ENCODE assay signal across 9 cellular contexts in genomic region chr6:152981219-152981618, GRCh38. TPM values are rescaled to one million over a fixed set of nuclear protein-coding genes. Genes with fewer than 3 reads are reported as not detected.
DNase-seq lines count a peak whose midpoint lies in the region; ATAC-seq and TF ChIP-seq lines count a peak whose summit lies in the region.
"Had no signal": no experiment of that assay in that cellular context is flagged by ENCODE, and none has a peak within 500 bp of the region (broad histone marks: within the 10 kb centered on the region; RNA-seq: fewer than 3 reads in every experiment).

No MANE protein-coding gene starts in this region.

- peaks cover 21% of the 10 kb centered on the region for H3K36me3 Mint-ChIP-seq in natural killer cell treated with Interleukin-12 subunit alpha and Interleukin-12 subunit beta and Interleukin-15 and Interleukin-18, amount 100 ng/mL, for 72 hours

- peak overlapping the region; percentile 77 for H3K4me2 ChIP-seq in KMS-11

- H3K79me2 ChIP-seq in KMS-11 (ENCODE audit: insufficient read depth, low read depth) = peaks cover 92% of the 10 kb centered on the region

- TF ChIP-seq CTCF in KMS-11 (conservative IDR thresholded peaks at IDR 0.05; ENCODE audit: low read depth, low read length) = no peak
- TF ChIP-seq CTCF in astrocyte of the cerebellum (IDR thresholded peaks at IDR 0.05; ENCODE audit: low read depth, low read length, missing control alignments) = no peak

- peaks cover 62% of the 10 kb centered on the region for H3K4me1 ChIP-seq in KMS-11 (ENCODE audit: low read depth, poor library complexity, severe bottlenecking)

- H4K20me1 ChIP-seq in KMS-11 (ENCODE audit: insufficient read depth) = peaks cover 38% of the 10 kb centered on the region

- no peak overlapping the region for H3K4me3 ChIP-seq in KMS-11 (IDR thresholded peaks at IDR 0.05; ENCODE audit: insufficient read depth, low read depth, low read length)
- peak overlapping the region; percentile 79 for H3K4me3 ChIP-seq in astrocyte of the cerebellum (ENCODE audit: low read depth, low read length)

- peaks cover 30 to 43% of the 10 kb centered on the region in 2 donors for H3K4me1 Mint-ChIP-seq in natural killer cell treated with Interleukin-12 subunit alpha and Interleukin-12 subunit beta and Interleukin-15 and Interleukin-18, amount 100 ng/mL, for 72 hours (ENCODE audit: low read depth in 2 of 2)

- intact Hi-C loops in Right ventricle myocardium superior (cut with DNase I) = no loop called here

- no peaks in the 10 kb centered on the region for H3K27me3 ChIP-seq in KMS-11 (ENCODE audit: insufficient read depth, low read depth)

- peak overlapping the region; percentile 70 for H3K4me3 Mint-ChIP-seq in natural killer cell treated with Interleukin-12 subunit alpha and Interleukin-12 subunit beta and Interleukin-15 and Interleukin-18, amount 100 ng/mL, for 72 hours

- peak; percentile 5 to 22 for DNase-seq in NCI-H524 (lab: John Stamatoyannopoulos, UW)
- no peak for DNase-seq in NCI-H524 treated with DMSO at 0.1 percent for 48 hours (lab: John Stamatoyannopoulos, UW)
- DNase-seq in astrocyte of the cerebellum (ENCODE audit: low read depth) = no peak
- DNase-seq in natural killer cell treated with Interleukin-12 subunit alpha and Interleukin-12 subunit beta and Interleukin-15 and Interleukin-18, amount 100 ng/mL, for 72 hours (ENCODE audit: low spot score) = no peak
- DNase-seq in NCI-H446 (lab: John Stamatoyannopoulos, UW) = no peak
- DNase-seq in Right ventricle myocardium superior = no peak
- DNase-seq: NCI-H1105 treated with DMSO at 0.1 percent for 48 hours had no signal

- peak overlapping the region; percentile 87 for H3K9ac ChIP-seq in KMS-11

- no peak overlapping the region for H3K27ac ChIP-seq in KMS-11

- H3K27ac Mint-ChIP-seq in natural killer cell treated with Interleukin-12 subunit alpha and Interleukin-12 subunit beta and Interleukin-15 and Interleukin-18, amount 100 ng/mL, for 72 hours = peak overlapping the region; percentile 0 to 4

- no peak for ATAC-seq in natural killer cell treated with Interleukin-12 subunit alpha and Interleukin-12 subunit beta and Interleukin-15 and Interleukin-18, amount 100 ng/mL, for 72 hours
- ATAC-seq in GM21447 (IDR thresholded peaks at IDR 0.05; ENCODE audit: unreplicated experiment) (no peak), Right ventricle myocardium superior (ENCODE audit: poor library complexity) (no peak)

- no peaks in the 10 kb centered on the region for H3K9me3 Mint-ChIP-seq in natural killer cell treated with Interleukin-12 subunit alpha and Interleukin-12 subunit beta and Interleukin-15 and Interleukin-18, amount 100 ng/mL, for 72 hours

- no peak overlapping the region for H2AFZ ChIP-seq in KMS-11 (ENCODE audit: low read depth)

- in situ Hi-C loops in astrocyte of the cerebellum (cut with HindIII; ENCODE audit: low sequenced_read_pairs) = no loop called here

- no peaks in the 10 kb centered on the region for H3K27me3 Mint-ChIP-seq in natural killer cell treated with Interleukin-12 subunit alpha and Interleukin-12 subunit beta and Interleukin-15 and Interleukin-18, amount 100 ng/mL, for 72 hours

- H3K36me3 ChIP-seq in KMS-11 (ENCODE audit: insufficient read depth) = peaks cover 11% of the 10 kb centered on the region

RNA-seq across cellular contexts. Expression of gene FBXO5, which starts 1.6 kb away (rescaled TPM):
- 10 to 100 TPM; 26.3 to 33.9 TPM for total RNA-seq in natural killer cell treated with Interleukin-12 subunit alpha and Interleukin-12 subunit beta and Interleukin-15 and Interleukin-18, amount 100 ng/mL, for 72 hours
- total RNA-seq in Right ventricle myocardium superior = 1.9 TPM

RNA-seq across cellular contexts. Expression of gene MTRF1L, which starts 21.3 kb away (rescaled TPM):
- total RNA-seq in natural killer cell treated with Interleukin-12 subunit alpha and Interleukin-12 subunit beta and Interleukin-15 and Interleukin-18, amount 100 ng/mL, for 72 hours = 10 to 100 TPM; 23.6 to 30.8 TPM
- 28.2 TPM for total RNA-seq in Right ventricle myocardium superior

Comparison
In these comparisons a context has a peak if more than half of its experiments do, and no peak if none do; other contexts are left out.
1. DNase-seq: peak in NCI-H524 (2 of 2); none in NCI-H524 treated with DMSO at 0.1 percent for 48 hours (single experiment), astrocyte of the cerebellum (single experiment), natural killer cell treated with Interleukin-12 subunit alpha and Interleukin-12 subunit beta and Interleukin-15 and Interleukin-18, amount 100 ng/mL, for 72 hours (single experiment), NCI-H446 (0 of 2) and Right ventricle myocardium superior (single experiment).